ENCODE assay signal across 11 cellular contexts in genomic region chr1:2270260-2271100, GRCh38. TPM values are rescaled to one million over a fixed set of nuclear protein-coding genes. Genes with fewer than 3 reads are reported as not detected.
DNase-seq lines count a peak whose midpoint lies in the region; ATAC-seq and TF ChIP-seq lines count a peak whose summit lies in the region.
"Had no signal": no experiment of that assay in that cellular context is flagged by ENCODE, and none has a peak within 500 bp of the region (broad histone marks: within the 10 kb centered on the region; RNA-seq: fewer than 3 reads in every experiment).

No MANE protein-coding gene starts in this region.

- H3K36me3 ChIP-seq in ectodermal cell (ENCODE audit: control insufficient read depth, insufficient read depth, low read length) = no peaks in the 10 kb centered on the region
- H3K36me3 ChIP-seq in right lobe of liver = no peaks in the 10 kb centered on the region
- no peaks in the 10 kb centered on the region for H3K36me3 ChIP-seq in skeletal muscle satellite cell (ENCODE audit: insufficient read depth, low read length)

- H3K4me2 ChIP-seq in skeletal muscle satellite cell (ENCODE audit: low read length) = peak overlapping the region; percentile 61

- no peaks in the 10 kb centered on the region for H3K9me3 ChIP-seq in ectodermal cell (ENCODE audit: control insufficient read depth, low read length)
- no peaks in the 10 kb centered on the region for H3K9me3 ChIP-seq in right lobe of liver
- H3K9me3 ChIP-seq in skeletal muscle satellite cell (replicated peaks; ENCODE audit: low read length) = no peaks in the 10 kb centered on the region

- H3K4me1 ChIP-seq in ectodermal cell (ENCODE audit: control insufficient read depth, insufficient read depth, low read length) = peaks cover 54% of the 10 kb centered on the region
- H3K4me1 ChIP-seq in right lobe of liver = peaks cover 2 to 80% (median 45%) of the 10 kb centered on the region in 4 donors
- peaks cover 69% of the 10 kb centered on the region for H3K4me1 ChIP-seq in skeletal muscle satellite cell (ENCODE audit: control insufficient read depth, insufficient read depth, low read length)

- no peak for TF ChIP-seq CTCF in right lobe of liver (IDR thresholded peaks at IDR 0.05)

- H3K27ac ChIP-seq in ectodermal cell (ENCODE audit: insufficient read depth, low read depth, low read length, poor library complexity, severe bottlenecking) = peak overlapping the region; percentile 97
- peak overlapping the region in 2 of 3 donors; percentile 43 to 66 for H3K27ac ChIP-seq in right lobe of liver

- peak overlapping the region; percentile 22 for H3K9ac ChIP-seq in skeletal muscle satellite cell (ENCODE audit: low read depth, low read length)

- WGBS in ectodermal cell, 2 experiments = 67 to 72% methylated on average over 27 of the region's 27 CpGs
- WGBS in right lobe of liver (ENCODE audit: insufficient coverage, low coverage, low lambda C conversion rate, missing lambda C conversion rate) = 68% methylated on average over 3 of the region's 27 CpGs

- ATAC-seq in right lobe of liver (peak; percentile 43 to 55 (median 52)), HG03139 (IDR thresholded peaks at IDR 0.05; ENCODE audit: unreplicated experiment) (no peak)

- intact Hi-C loops in right lobe of liver (cut with DNase I) = no loop called here

- peak overlapping the region; percentile 2 for H3K4me3 ChIP-seq in ectodermal cell (ENCODE audit: insufficient read depth, low read depth, low read length)
- no peak overlapping the region for H3K4me3 ChIP-seq in right lobe of liver
- H3K4me3 ChIP-seq in skeletal muscle satellite cell (ENCODE audit: low read length) = no peak overlapping the region

- no peak for TF ChIP-seq POLR2A in right lobe of liver (IDR thresholded peaks at IDR 0.05)

- peak; percentile 74 for DNase-seq in HuH-7 (ENCODE audit: low spot score)
- DNase-seq in right lobe of liver = peak; percentile 41 to 73 (median 67)
- no peak for DNase-seq in NCI-H748 treated with DMSO at 0.1 percent for 48 hours (lab: John Stamatoyannopoulos, UW)
- no peak for DNase-seq in NCI-H2107 treated with DMSO at 0.1 percent for 48 hours (lab: John Stamatoyannopoulos, UW; ENCODE audit: unreplicated experiment)
- no peak for DNase-seq in effector CD4-positive, alpha-beta T cell
- DNase-seq: NCI-H226; RPMI8226; stimulated activated CD4-positive, alpha-beta T cell treated with anti-CD3 and anti-CD28 coated beads, Interleukin-2, amount 100 ng/mL, for 24 hours had no signal

- H3K27me3 ChIP-seq in ectodermal cell (ENCODE audit: control insufficient read depth, insufficient read depth, low read length, poor library complexity, severe bottlenecking) = no peaks in the 10 kb centered on the region
- H3K27me3 ChIP-seq in right lobe of liver = no peaks in the 10 kb centered on the region
- no peaks in the 10 kb centered on the region for H3K27me3 ChIP-seq in skeletal muscle satellite cell (ENCODE audit: control insufficient read depth, insufficient read depth, low read length)

RNA-seq across cellular contexts. Expression of gene SKI, which starts 42.4 kb away (rescaled TPM):
- 43.0 TPM for polyA plus RNA-seq in ectodermal cell (2013, experiment 1 of 4)
- polyA plus RNA-seq in ectodermal cell (2013, experiment 2 of 4) = 48.2 TPM
- 31.6 TPM for polyA plus RNA-seq in ectodermal cell (2013, experiment 3 of 4)
- polyA plus RNA-seq in ectodermal cell (2013, experiment 4 of 4) = 32.5 TPM
- total RNA-seq in right lobe of liver = 10 to 100 TPM; 23.7 to 84.8 (median 31.4) TPM
- 16.7 and 24.0 TPM in 2 replicates for total RNA-seq in skeletal muscle satellite cell (2012; rRNA removed)

Comparison
In these comparisons a context has a peak if more than half of its experiments do, and no peak if none do; other contexts are left out.
1. DNase-seq: peak in HuH-7 (single experiment) and right lobe of liver (3 of 3); none in NCI-H748 treated with DMSO at 0.1 percent for 48 hours (single experiment), NCI-H2107 treated with DMSO at 0.1 percent for 48 hours (single experiment) and effector CD4-positive, alpha-beta T cell (single experiment).